ENCODE assay signal across 23 cellular contexts in the genomic region with DNA sequence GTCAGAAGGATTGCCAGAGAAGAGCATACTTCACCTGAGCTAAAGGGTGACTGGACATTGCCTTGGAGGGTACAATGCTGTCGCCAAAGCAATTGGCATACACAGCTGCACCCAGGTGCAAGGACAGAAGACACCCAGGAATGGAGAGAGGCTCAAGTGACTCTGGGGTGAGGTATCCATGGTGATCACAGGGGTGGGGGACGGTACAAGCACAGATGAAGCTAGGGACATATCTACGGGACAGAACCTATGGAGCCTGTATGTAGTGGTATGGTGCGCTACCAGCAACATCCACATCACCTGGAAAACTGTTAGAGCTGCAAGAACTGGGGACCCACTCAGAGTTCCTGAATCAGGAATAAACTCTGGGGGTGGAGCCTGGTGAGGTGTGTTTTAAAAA.
DNase-seq lines count a peak whose midpoint lies in the region; ATAC-seq and TF ChIP-seq lines count a peak whose summit lies in the region.
"Had no signal": no experiment of that assay in that cellular context is flagged by ENCODE, and none has a peak within 500 bp of the region (broad histone marks: within the 10 kb centered on the region; RNA-seq: fewer than 3 reads in every experiment).

No MANE protein-coding gene starts in this region.

- no peak for TF ChIP-seq CTCF in osteocyte (IDR thresholded peaks at IDR 0.05)
- TF ChIP-seq CTCF in left lung (IDR thresholded peaks at IDR 0.05), result no peak

- no peak overlapping the region for H3K27ac ChIP-seq in left lung
- H3K27ac ChIP-seq: BLaER1 had no signal

- no peaks in the 10 kb centered on the region for H3K36me3 Mint-ChIP-seq in osteocyte (ENCODE audit: unreplicated experiment)
- peaks cover 6% of the 10 kb centered on the region for H3K36me3 Mint-ChIP-seq in stimulated activated effector memory CD8-positive, alpha-beta T cell treated with anti-CD3 and anti-CD28 coated beads, Interleukin-12 subunit alpha, Interleukin-12 subunit beta, amount 100 ng/mL, for 72 hours
- H3K36me3 Mint-ChIP-seq: CD14-positive monocyte; CD4-positive, alpha-beta memory T cell; CD4-positive, CD25-positive, alpha-beta regulatory T cell; CD8-positive, alpha-beta memory T cell had no signal

- DNase-seq in osteocyte (ENCODE audit: extremely low spot score, unreplicated experiment), result peak; percentile 65
- no peak for DNase-seq in stimulated activated effector memory CD8-positive, alpha-beta T cell treated with anti-CD3 and anti-CD28 coated beads, Interleukin-12 subunit alpha, Interleukin-12 subunit beta, amount 100 ng/mL, for 72 hours (ENCODE audit: low spot score in 2 of 2)
- DNase-seq in left lung, result no peak
- no peak for DNase-seq in sciatic nerve (ENCODE audit: low spot score)
- DNase-seq: 8988T; ACHN; BE2C; C1 segment of cervical spinal cord; CD4-positive, alpha-beta memory T cell; CD4-positive, CD25-positive, alpha-beta regulatory T cell; CD8-positive, alpha-beta memory T cell; COR-L47; DMS 273 treated with DMSO at 0.1 percent for 48 hours; DMS153; DMS53; DMS79; DND-41; EL; GDM1 had no signal

- H3K4me1 Mint-ChIP-seq in osteocyte (ENCODE audit: unreplicated experiment), result no peaks in the 10 kb centered on the region
- no peaks in the 10 kb centered on the region for H3K4me1 Mint-ChIP-seq in stimulated activated effector memory CD8-positive, alpha-beta T cell treated with anti-CD3 and anti-CD28 coated beads, Interleukin-12 subunit alpha, Interleukin-12 subunit beta, amount 100 ng/mL, for 72 hours
- H3K4me1 Mint-ChIP-seq: CD14-positive monocyte; CD4-positive, alpha-beta memory T cell; CD4-positive, CD25-positive, alpha-beta regulatory T cell; CD8-positive, alpha-beta memory T cell had no signal

- no peak overlapping the region for H3K4me3 ChIP-seq in left lung
- H3K4me3 ChIP-seq: BLaER1, GM12878 had no signal

- no peaks in the 10 kb centered on the region for H3K27me3 ChIP-seq in left lung
- H3K27me3 ChIP-seq: BE2C, BLaER1 had no signal

- no peaks in the 10 kb centered on the region for H3K27me3 Mint-ChIP-seq in osteocyte (ENCODE audit: unreplicated experiment)
- H3K27me3 Mint-ChIP-seq: CD4-positive, alpha-beta memory T cell; CD4-positive, CD25-positive, alpha-beta regulatory T cell; CD8-positive, alpha-beta memory T cell had no signal

- intact Hi-C loops in left lung (cut with DNase I) (no loop called here), sciatic nerve (cut with DNase I) (no loop called here)

- H3K36me3 ChIP-seq in left lung, result no peaks in the 10 kb centered on the region
- H3K36me3 ChIP-seq: BE2C, BLaER1 had no signal

- H3K9me3 ChIP-seq in left lung, result no peaks in the 10 kb centered on the region
- H3K9me3 ChIP-seq: BLaER1 had no signal

- H3K9me3 Mint-ChIP-seq in osteocyte (ENCODE audit: unreplicated experiment), result peaks cover 12% of the 10 kb centered on the region
- H3K9me3 Mint-ChIP-seq in stimulated activated effector memory CD8-positive, alpha-beta T cell treated with anti-CD3 and anti-CD28 coated beads, Interleukin-12 subunit alpha, Interleukin-12 subunit beta, amount 100 ng/mL, for 72 hours, result peaks cover 7% of the 10 kb centered on the region

- H3K4me1 ChIP-seq in left lung, result no peaks in the 10 kb centered on the region
- H3K4me1 ChIP-seq: BE2C had no signal

- no peak overlapping the region for H3K4me3 Mint-ChIP-seq in osteocyte (ENCODE audit: unreplicated experiment)
- no peak overlapping the region for H3K4me3 Mint-ChIP-seq in stimulated activated effector memory CD8-positive, alpha-beta T cell treated with anti-CD3 and anti-CD28 coated beads, Interleukin-12 subunit alpha, Interleukin-12 subunit beta, amount 100 ng/mL, for 72 hours
- H3K4me3 Mint-ChIP-seq: CD14-positive monocyte; CD4-positive, alpha-beta memory T cell; CD4-positive, CD25-positive, alpha-beta regulatory T cell; CD8-positive, alpha-beta memory T cell had no signal

- peak; percentile 13 for ATAC-seq in stimulated activated effector memory CD8-positive, alpha-beta T cell treated with anti-CD3 and anti-CD28 coated beads, Interleukin-12 subunit alpha, Interleukin-12 subunit beta, amount 100 ng/mL, for 72 hours
- ATAC-seq in HG03159 (IDR thresholded peaks at IDR 0.05; ENCODE audit: unreplicated experiment) (no peak), left lung (no peak), sciatic nerve (no peak)
- ATAC-seq: GM12878 had no signal

- H3K27ac Mint-ChIP-seq in osteocyte (ENCODE audit: unreplicated experiment), result no peak overlapping the region
- no peak overlapping the region for H3K27ac Mint-ChIP-seq in stimulated activated effector memory CD8-positive, alpha-beta T cell treated with anti-CD3 and anti-CD28 coated beads, Interleukin-12 subunit alpha, Interleukin-12 subunit beta, amount 100 ng/mL, for 72 hours
- H3K27ac Mint-ChIP-seq: CD4-positive, alpha-beta memory T cell; CD4-positive, CD25-positive, alpha-beta regulatory T cell; CD8-positive, alpha-beta memory T cell had no signal
